In genomic region chr4:111633663-111634266, GRCh38 we compare ENCODE assay signal across 19 cellular contexts.
"Had no signal": no experiment of that assay in that cellular context is flagged by ENCODE, and none has a peak within 500 bp of the region (broad histone marks: within the 10 kb centered on the region; RNA-seq: fewer than 3 reads in every experiment).

No MANE protein-coding gene starts in this region.

- H3K27ac ChIP-seq: uterus had no signal

- FAIRE-seq: astrocyte, colon, kidney, small intestine had no signal

- H3K36me3 ChIP-seq: uterus had no signal

- H3K4me1 ChIP-seq: uterus had no signal

- DNase-seq: activated CD4-positive, alpha-beta T cell treated with anti-CD3 and anti-CD28 coated beads for 4 hours; activated CD4-positive, alpha-beta T cell treated with anti-CD3 and anti-CD28 coated beads, Interleukin-2, amount 50 U/mL, for 48 hours; activated CD4-positive, CD25-positive, alpha-beta regulatory T cell; activated CD8-positive, alpha-beta memory T cell treated with anti-CD3 and anti-CD28 coated beads, Interleukin-2, amount 50 U/mL, for 48 hours; activated naive CD4-positive, alpha-beta T cell treated with Interleukin-2 at 50 U/mL for 16 hours; activated naive CD8-positive, alpha-beta T cell treated with anti-CD3 and anti-CD28 coated beads for 36 hours; activated T-cell treated with anti-CD3 and anti-CD28 coated beads, Interleukin-2, amount 50 U/mL, for 4 hours; effector memory CD4-positive, alpha-beta T cell; foreskin melanocyte; kidney; naive thymus-derived CD4-positive, alpha-beta T cell; occipital lobe; small intestine; stimulated activated CD4-positive, alpha-beta T cell treated with anti-CD3 and anti-CD28 coated beads, Interleukin-15, amount 100 ng/mL, for 24 hours; trophoblast cell; uterus had no signal

- H3K9me3 ChIP-seq: uterus had no signal

- H3K4me3 ChIP-seq: lung, uterus had no signal
